22 cellular contexts compared by ENCODE assay signal in genomic region chr2:35986871-35987270, GRCh38.
DNase-seq lines count a peak whose midpoint lies in the region; ATAC-seq, FAIRE-seq and TF ChIP-seq lines count a peak whose summit lies in the region.
"Had no signal": no experiment of that assay in that cellular context is flagged by ENCODE, and none has a peak within 500 bp of the region (broad histone marks: within the 10 kb centered on the region; RNA-seq: fewer than 3 reads in every experiment).

No MANE protein-coding gene starts in this region.

- H3K27me3 ChIP-seq in GM12878 (replicated peaks in 1 of 2; ENCODE audit: control insufficient read depth in 2 of 2, insufficient read depth in 2 of 2, low read length in 1 of 2): no peaks in the 10 kb centered on the region
- H3K27me3 ChIP-seq in H7 (ENCODE audit: control insufficient read depth, insufficient read depth, low read length): no peaks in the 10 kb centered on the region
- H3K27me3 ChIP-seq: BLaER1 had no signal

- H3K9me3 Mint-ChIP-seq in activated CD8-positive, alpha-beta T cell treated with anti-CD3 and anti-CD28 coated beads, Interleukin-2, amount 10 ng/mL, durations not matched to agents 7 days and 5 days (ENCODE audit: insufficient read depth): no peaks in the 10 kb centered on the region
- H3K9me3 Mint-ChIP-seq: CD4-positive, alpha-beta T cell; CD8-positive, alpha-beta memory T cell; GM23338; HFFc6 had no signal

- H3K4me3 Mint-ChIP-seq in activated CD8-positive, alpha-beta T cell treated with anti-CD3 and anti-CD28 coated beads, Interleukin-2, amount 10 ng/mL, durations not matched to agents 7 days and 5 days: no peak overlapping the region
- H3K4me3 Mint-ChIP-seq: B cell; CD14-positive monocyte; CD4-positive, alpha-beta T cell; CD8-positive, alpha-beta memory T cell; GM23338; HFFc6 had no signal

- no peak overlapping the region for H3K4me2 ChIP-seq in GM12878 (ENCODE audit: control insufficient read depth, insufficient read depth)
- H3K4me2 ChIP-seq: BLaER1, GM23338 had no signal

- POLR2A ChIA-PET in GM12878 (lab: Charles Lee): no interaction called here
- POLR2A ChIA-PET in activated CD8-positive, alpha-beta T cell treated with anti-CD3 and anti-CD28 coated beads, Interleukin-2, amount 10 ng/mL, durations not matched to agents 7 days and 5 days (lab: Charles Lee): no interaction called here

- SMC1A ChIA-PET in GM12878 (lab: Charles Lee; ENCODE audit: uncharacterized antibody, unreplicated experiment): no interaction called here

- H3K36me3 ChIP-seq in GM12878 (ENCODE audit: control insufficient read depth in 2 of 2, insufficient read depth in 2 of 2, low read length in 1 of 2) (no peaks in the 10 kb centered on the region), H7 (replicated peaks; ENCODE audit: control insufficient read depth, insufficient read depth, low read length) (no peaks in the 10 kb centered on the region)
- H3K36me3 ChIP-seq: BLaER1, HAP-1 had no signal

- no peak overlapping the region for H2AFZ ChIP-seq in GM12878 (ENCODE audit: control insufficient read depth, low read depth, low read length)
- H2AFZ ChIP-seq: GM23338 had no signal

- H3K27ac ChIP-seq in C4-2B: no peak overlapping the region
- H3K27ac ChIP-seq in GM12878 (ENCODE audit: control insufficient read depth, insufficient read depth): no peak overlapping the region
- H3K27ac ChIP-seq: 22Rv1, BLaER1 had no signal

- H3K27ac Mint-ChIP-seq in activated CD8-positive, alpha-beta T cell treated with anti-CD3 and anti-CD28 coated beads, Interleukin-2, amount 10 ng/mL, durations not matched to agents 7 days and 5 days: no peak overlapping the region
- H3K27ac Mint-ChIP-seq: B cell; CD4-positive, alpha-beta T cell; CD8-positive, alpha-beta memory T cell; GM23338; HFFc6 had no signal

- 96% methylated on average over 2 of the region's 2 CpGs for WGBS in GM12878 (ENCODE audit: insufficient coverage, insufficient replicate concordance, low lambda C conversion rate, missing lambda C conversion rate)

- no peaks in the 10 kb centered on the region for H3K4me1 ChIP-seq in GM12878 (ENCODE audit: control insufficient read depth, insufficient read depth, low read length)
- H3K4me1 ChIP-seq: BLaER1, HAP-1 had no signal

- no TSS peak for BruUV-seq in GM12878 (replicated peaks; lab: Mats Ljungman, UMichigan)

- no peak overlapping the region for H3K4me3 ChIP-seq in GM12878
- H3K4me3 ChIP-seq in H7 (ENCODE audit: insufficient read depth, low read depth, low read length): no peak overlapping the region
- H3K4me3 ChIP-seq: BLaER1, GM23338, HAP-1 had no signal

- no peak for TF ChIP-seq RAD21 in GM12878 (IDR thresholded peaks at IDR 0.05; ENCODE audit: insufficient read depth, low read depth, low read length)

- RAD21 ChIA-PET in GM12878 (lab: Charles Lee; ENCODE audit: unreplicated experiment): interaction anchor here (0.6 kb wide), 1 partner anchor 46 kb away, joined by 3 read pairs; no protein-coding TSS in a partner anchor

- no peaks in the 10 kb centered on the region for H3K79me2 ChIP-seq in GM12878 (ENCODE audit: control insufficient read depth, insufficient read depth, low read length)

- no peaks in the 10 kb centered on the region for H4K20me1 ChIP-seq in GM12878 (ENCODE audit: control insufficient read depth, insufficient read depth)
- H4K20me1 ChIP-seq: BLaER1 had no signal

- TF ChIP-seq EP300 in GM12878 (IDR thresholded peaks at IDR 0.05; ENCODE audit: borderline replicate concordance in 1 of 2, control insufficient read depth in 1 of 2, low read depth in 2 of 2, low read length in 2 of 2): no peak

- CTCF ChIA-PET in GM12878 (lab: Yijun Ruan, JAX): interaction anchor here (0.7 kb wide), 1 partner anchor 428 kb away, joined by 3 read pairs; no protein-coding TSS in a partner anchor
- CTCF ChIA-PET in activated CD8-positive, alpha-beta T cell treated with anti-CD3 and anti-CD28 coated beads, Interleukin-2, amount 10 ng/mL, durations not matched to agents 7 days and 5 days (lab: Charles Lee): no interaction called here

- H3K27me3 Mint-ChIP-seq in activated CD8-positive, alpha-beta T cell treated with anti-CD3 and anti-CD28 coated beads, Interleukin-2, amount 10 ng/mL, durations not matched to agents 7 days and 5 days (ENCODE audit: low read depth): peaks cover 3% of the 10 kb centered on the region
- H3K27me3 Mint-ChIP-seq: B cell; CD4-positive, alpha-beta T cell had no signal

- no peak for DNase-seq in GM13977 (ENCODE audit: low spot score)
- DNase-seq in GM12878 (ENCODE audit: low read depth, low spot score): no peak
- no peak for DNase-seq in H7
- no peak for DNase-seq in hepatic stellate cell (ENCODE audit: low spot score)
- no peak for DNase-seq in activated CD8-positive, alpha-beta T cell treated with anti-CD3 and anti-CD28 coated beads, Interleukin-2, amount 10 ng/mL, durations not matched to agents 7 days and 5 days
- DNase-seq: Calu3; CD4-positive, alpha-beta T cell; CD8-positive, alpha-beta memory T cell; DMS53; DMS79 treated with DMSO at 0.1 percent for 48 hours; GF-D8; HFFc6 had no signal

- peaks cover 3% of the 10 kb centered on the region for H3K4me1 Mint-ChIP-seq in activated CD8-positive, alpha-beta T cell treated with anti-CD3 and anti-CD28 coated beads, Interleukin-2, amount 10 ng/mL, durations not matched to agents 7 days and 5 days (ENCODE audit: low read depth)
- H3K4me1 Mint-ChIP-seq: B cell, CD14-positive monocyte had no signal

- FAIRE-seq in GM12878 (lab: Jason Lieb, UNC): no peak
- FAIRE-seq: A204.1, GM12892, GM19239 had no signal

- no peak for TF ChIP-seq POLR2A in GM12878 (IDR thresholded peaks at IDR 0.05; ENCODE audit: low read depth, low read length)

- in situ Hi-C loops in GM13977 (cut with MboI; ENCODE audit: low pct_unique_long_range_greater_than_20kb, low sequenced_read_pairs, unreplicated experiment): no loop called here
- in situ Hi-C loops in GM12878 (cut with MboI): no loop called here

- peak; percentile 35; the same call in 1 of the 3 replicates for ATAC-seq in GM12878
- no peak for ATAC-seq in activated CD8-positive, alpha-beta T cell treated with anti-CD3 and anti-CD28 coated beads, Interleukin-2, amount 10 ng/mL, durations not matched to agents 7 days and 5 days
- ATAC-seq: GM23338 had no signal

- H3K9ac ChIP-seq in GM12878 (ENCODE audit: control insufficient read depth, insufficient read depth, low read length): no peak overlapping the region
- H3K9ac ChIP-seq: BLaER1 had no signal

- intact Hi-C loops in GM12878 (cut with micrococcal nuclease; ENCODE audit: unreplicated experiment): no loop called here

- no peaks in the 10 kb centered on the region for H3K9me3 ChIP-seq in GM12878 (replicated peaks; ENCODE audit: control insufficient read depth, insufficient read depth, low read length)
- H3K9me3 ChIP-seq: BLaER1, HAP-1 had no signal

- no peaks in the 10 kb centered on the region for H3K36me3 Mint-ChIP-seq in activated CD8-positive, alpha-beta T cell treated with anti-CD3 and anti-CD28 coated beads, Interleukin-2, amount 10 ng/mL, durations not matched to agents 7 days and 5 days (ENCODE audit: low read depth)
- H3K36me3 Mint-ChIP-seq: CD14-positive monocyte; CD8-positive, alpha-beta memory T cell had no signal

- TF ChIP-seq CTCF in C4-2B (conservative IDR thresholded peaks at IDR 0.05): peak; percentile 16; the same call in 1 of the 2 replicates
- TF ChIP-seq CTCF in GM13977 (IDR thresholded peaks at IDR 0.05; ENCODE audit: extremely low read depth, insufficient read depth, missing control alignments): peak; percentile 5
- TF ChIP-seq CTCF in GM12878 (IDR thresholded peaks at IDR 0.05 in 2 of 3, conservative IDR thresholded peaks at IDR 0.05 in 1 of 3; ENCODE audit: control insufficient read depth in 2 of 3, extremely low read depth in 1 of 3, insufficient read depth in 1 of 3, low read depth in 3 of 3, low read length in 3 of 3): peak in 1 of 3 experiments; percentile 25; a peak in 1 of 6 replicates

TF ChIP-seq in GM12878, 131 proteins besides CTCF, POLR2A, EP300 and RAD21:
- TF ChIP-seq BACH1 (IDR thresholded peaks at IDR 0.05; ENCODE audit: borderline replicate concordance) (no peak), WRNIP1 (IDR thresholded peaks at IDR 0.05; ENCODE audit: borderline replicate concordance, low read depth, low read length) (no peak)
